ENCODE assay signal across 17 cellular contexts in genomic region chr17:81914103-81914850, GRCh38. TPM values are rescaled to one million over a fixed set of nuclear protein-coding genes. Genes with fewer than 3 reads are reported as not detected.
DNase-seq lines count a peak whose midpoint lies in the region; ATAC-seq, FAIRE-seq and TF ChIP-seq lines count a peak whose summit lies in the region.
"Had no signal": no experiment of that assay in that cellular context is flagged by ENCODE, and none has a peak within 500 bp of the region (broad histone marks: within the 10 kb centered on the region; RNA-seq: fewer than 3 reads in every experiment).

No MANE protein-coding gene starts in this region.

- H3K4me3 ChIP-seq in HepG2 (replicated peaks in 1 of 3; ENCODE audit: insufficient read depth in 1 of 3, low read depth in 2 of 3, low read length in 3 of 3) = no peak overlapping the region
- H3K4me3 ChIP-seq in right lobe of liver = no peak overlapping the region
- no peak overlapping the region for H3K4me3 ChIP-seq in prostate gland

- no peak for TF ChIP-seq RAD21 in HepG2 (CRISPR knock-in tag; IDR thresholded peaks at IDR 0.05)

- peaks cover 34% of the 10 kb centered on the region for H3K79me2 ChIP-seq in HepG2 (ENCODE audit: insufficient read depth, low read length)

- H3K27ac Mint-ChIP-seq in neural crest cell (ENCODE audit: unreplicated experiment) = no peak overlapping the region
- H3K27ac Mint-ChIP-seq in activated CD4-positive, alpha-beta memory T cell treated with anti-CD3 and anti-CD28 coated beads, Interleukin-2, amount 10 ng/mL, durations not matched to agents 7 days and 5 days = no peak overlapping the region
- H3K27ac Mint-ChIP-seq: CD8-positive, alpha-beta T cell had no signal

- no peak overlapping the region for H3K27ac ChIP-seq in HepG2 (ENCODE audit: extremely low read length, insufficient read depth, low read length)
- no peak overlapping the region for H3K27ac ChIP-seq in right lobe of liver
- no peak overlapping the region for H3K27ac ChIP-seq in prostate gland

- no peak overlapping the region for H3K9ac ChIP-seq in HepG2 (ENCODE audit: insufficient read depth, low read depth, low read length)

- POLR2A ChIA-PET in HepG2 (lab: Yijun Ruan, JAX) = interaction anchor here (1.4 kb wide), 1 partner anchor 9 kb away, joined by 3 read pairs; no protein-coding TSS in a partner anchor
- POLR2A ChIA-PET in activated CD4-positive, alpha-beta memory T cell treated with anti-CD3 and anti-CD28 coated beads, Interleukin-2, amount 10 ng/mL, durations not matched to agents 7 days and 5 days (lab: Charles Lee) = interaction anchor here (0.6 to 1.5 kb wide), 3 partner anchors 11 to 350 kb away, joined by 3 to 4 read pairs (median 4); no protein-coding TSS in a partner anchor

- intact Hi-C loops in HepG2 (cut with micrococcal nuclease; ENCODE audit: unreplicated experiment) = loop anchor here (5.0 kb wide), 1 partner anchor 42 kb away; the partner anchor contains the start of gene ARHGDIA
- intact Hi-C loops in right lobe of liver (cut with DNase I) = no loop called here
- intact Hi-C loops in prostate gland (cut with DNase I) = no loop called here
- intact Hi-C loops in sciatic nerve (cut with DNase I) = no loop called here

- H3K9me3 ChIP-seq in HepG2 (ENCODE audit: low read length) = no peaks in the 10 kb centered on the region
- no peaks in the 10 kb centered on the region for H3K9me3 ChIP-seq in right lobe of liver
- H3K9me3 ChIP-seq in prostate gland = no peaks in the 10 kb centered on the region

- CTCF ChIA-PET in HepG2 (lab: Yijun Ruan, JAX; ENCODE audit: low intra/inter-chr PET ratio, low total read pairs) = no interaction called here
- CTCF ChIA-PET in activated CD4-positive, alpha-beta memory T cell treated with anti-CD3 and anti-CD28 coated beads, Interleukin-2, amount 10 ng/mL, durations not matched to agents 7 days and 5 days (lab: Charles Lee) = no interaction called here

- no peak for DNase-seq in HepG2 (ENCODE audit: low spot score)
- no peak for DNase-seq in right lobe of liver
- DNase-seq in neural crest cell (ENCODE audit: low read depth, low spot score) = no peak
- no peak for DNase-seq in prostate gland (ENCODE audit: low spot score)
- DNase-seq in activated CD4-positive, alpha-beta memory T cell treated with anti-CD3 and anti-CD28 coated beads, Interleukin-2, amount 10 ng/mL, durations not matched to agents 7 days and 5 days = no peak
- DNase-seq in sciatic nerve (ENCODE audit: low spot score) = no peak
- DNase-seq: CD8-positive, alpha-beta T cell; COR-L47; DMS153; DMS79 treated with DMSO at 0.1 percent for 48 hours; EL; IMR-90 had no signal

- TF ChIP-seq EP300 in HepG2 (IDR thresholded peaks at IDR 0.05; ENCODE audit: low read depth in 2 of 2, low read length in 2 of 2) = no peak
- no peak for TF ChIP-seq EP300 in HepG2 (CRISPR knock-in tag; IDR thresholded peaks at IDR 0.05; ENCODE audit: borderline replicate concordance)

- TF ChIP-seq POLR2A in HepG2 (IDR thresholded peaks at IDR 0.05; ENCODE audit: insufficient read depth in 1 of 2, low read depth in 2 of 2, low read length in 2 of 2) (no peak), right lobe of liver (IDR thresholded peaks at IDR 0.05) (no peak), prostate gland (IDR thresholded peaks at IDR 0.05) (no peak)

- H4K20me1 ChIP-seq in HepG2 (ENCODE audit: insufficient read depth, low read length) = peaks cover 3% of the 10 kb centered on the region; the same call in 1 of the 2 replicates

- H3K4me1 ChIP-seq in HepG2 (ENCODE audit: insufficient read depth, low read length) (peaks cover 44% of the 10 kb centered on the region), right lobe of liver (peaks cover 0 to 39% (median 11%) of the 10 kb centered on the region in 4 donors), prostate gland (replicated peaks) (peaks cover 10% of the 10 kb centered on the region)

- no peaks in the 10 kb centered on the region for H3K9me3 Mint-ChIP-seq in neural crest cell
- no peaks in the 10 kb centered on the region for H3K9me3 Mint-ChIP-seq in activated CD4-positive, alpha-beta memory T cell treated with anti-CD3 and anti-CD28 coated beads, Interleukin-2, amount 10 ng/mL, durations not matched to agents 7 days and 5 days
- H3K9me3 Mint-ChIP-seq: CD8-positive, alpha-beta T cell had no signal

- H3K4me1 Mint-ChIP-seq in neural crest cell = peaks cover 18% of the 10 kb centered on the region
- H3K4me1 Mint-ChIP-seq in activated CD4-positive, alpha-beta memory T cell treated with anti-CD3 and anti-CD28 coated beads, Interleukin-2, amount 10 ng/mL, durations not matched to agents 7 days and 5 days = peaks cover 51% of the 10 kb centered on the region

- TF ChIP-seq CTCF in HepG2 (CRISPR knock-in tag; IDR thresholded peaks at IDR 0.05) (no peak), right lobe of liver (IDR thresholded peaks at IDR 0.05) (no peak), neural crest cell (conservative IDR thresholded peaks at IDR 0.05) (no peak), prostate gland (IDR thresholded peaks at IDR 0.05) (no peak)

- no peak overlapping the region for H3K4me2 ChIP-seq in HepG2 (ENCODE audit: low read depth, low read length)

- H3K27me3 Mint-ChIP-seq in neural crest cell (ENCODE audit: low read depth) = no peaks in the 10 kb centered on the region
- H3K27me3 Mint-ChIP-seq in activated CD4-positive, alpha-beta memory T cell treated with anti-CD3 and anti-CD28 coated beads, Interleukin-2, amount 10 ng/mL, durations not matched to agents 7 days and 5 days = no peaks in the 10 kb centered on the region

- in situ Hi-C loops in HepG2 (cut with HindIII; ENCODE audit: extremely low pct_ligation_motif_present, low pct_unique_long_range_greater_than_20kb) = no loop called here

- 97% methylated on average over 28 of the region's 36 CpGs for WGBS in HepG2 (ENCODE audit: low lambda C conversion rate)
- WGBS in right lobe of liver (ENCODE audit: insufficient coverage, low coverage, low lambda C conversion rate, missing lambda C conversion rate) = no CpG with 5 or more reads among the region's 36 CpGs
- 96% methylated on average over 33 of the region's 36 CpGs for WGBS in prostate gland

- no TSS peak for BruUV-seq in HepG2 (replicated peaks; lab: Mats Ljungman, UMichigan)

- H3K27me3 ChIP-seq in HepG2 (ENCODE audit: control insufficient read depth in 1 of 2, insufficient read depth in 2 of 2, low read length in 2 of 2) (no peaks in the 10 kb centered on the region; a peak in 1 of 5 replicates), right lobe of liver (no peaks in the 10 kb centered on the region), prostate gland (replicated peaks; ENCODE audit: insufficient read depth) (no peaks in the 10 kb centered on the region)

- peaks cover 27 to 48% of the 10 kb centered on the region in 2 experiments for H3K36me3 ChIP-seq in HepG2 (replicated peaks in 1 of 2; ENCODE audit: control insufficient read depth in 1 of 2, insufficient read depth in 2 of 2, low read length in 2 of 2)
- H3K36me3 ChIP-seq in right lobe of liver = peaks cover 0 to 35% (median 12%) of the 10 kb centered on the region in 4 donors
- peaks cover 10 to 11% of the 10 kb centered on the region in 2 donors for H3K36me3 ChIP-seq in prostate gland

- ATAC-seq in HepG2 = no peak
- no peak for ATAC-seq in right lobe of liver
- ATAC-seq in sciatic nerve = no peak
- ATAC-seq: CD8-positive, alpha-beta T cell had no signal

- no peak for FAIRE-seq in HepG2 (lab: Jason Lieb, UNC)
- FAIRE-seq: D721Med, G401.6, GM12892, H54 had no signal

- H3K4me3 Mint-ChIP-seq in neural crest cell = peak overlapping the region; percentile 31
- H3K4me3 Mint-ChIP-seq in activated CD4-positive, alpha-beta memory T cell treated with anti-CD3 and anti-CD28 coated beads, Interleukin-2, amount 10 ng/mL, durations not matched to agents 7 days and 5 days = no peak overlapping the region
- H3K4me3 Mint-ChIP-seq: CD14-positive monocyte; CD8-positive, alpha-beta T cell had no signal

- peaks cover 7% of the 10 kb centered on the region for H3K36me3 Mint-ChIP-seq in neural crest cell (ENCODE audit: low read depth)
- peaks cover 58% of the 10 kb centered on the region for H3K36me3 Mint-ChIP-seq in activated CD4-positive, alpha-beta memory T cell treated with anti-CD3 and anti-CD28 coated beads, Interleukin-2, amount 10 ng/mL, durations not matched to agents 7 days and 5 days (ENCODE audit: low read depth)

- H2AFZ ChIP-seq in HepG2 (ENCODE audit: low read length) = no peak overlapping the region

RNA-seq across cellular contexts. Expression of gene PCYT2, which starts 3.1 kb away (rescaled TPM):
- 240 and 297 TPM in 2 replicates for total RNA-seq in HepG2 (2016; rRNA removed; fragmentation: Illumina TruSeq; extraction: Trizol)
- total RNA-seq in HepG2 (2016; cell fraction: cytosol; rRNA removed; fragmentation: Illumina TruSeq; extraction: Trizol; ENCODE audit: low read depth) = 152 and 156 TPM in 2 replicates
- 223 and 298 TPM in 2 replicates for total RNA-seq in HepG2 (2016; cell fraction: insoluble cytoplasmic fraction; rRNA removed; fragmentation: Illumina TruSeq; extraction: Trizol)
- total RNA-seq in HepG2 (2016; cell fraction: membrane; rRNA removed; fragmentation: Illumina TruSeq; extraction: Trizol) = 178 and 208 TPM in 2 replicates
- 220 and 223 TPM in 2 replicates for total RNA-seq in HepG2 (2016; cell fraction: nucleus; rRNA removed; fragmentation: Illumina TruSeq; extraction: Trizol)
- 147 and 222 TPM in 2 replicates for polyA plus RNA-seq in HepG2 (2011; rRNA removed)
- polyA plus RNA-seq in HepG2 (2011; cell fraction: cytosol; rRNA removed) = 94.7 and 118 TPM in 2 replicates
- polyA plus RNA-seq in HepG2 (2011; cell fraction: nucleus; rRNA removed) = 1,015 and 1,225 TPM in 2 replicates
- 124 and 128 TPM in 2 replicates for polyA plus RNA-seq in HepG2 (2012)
- polyA plus RNA-seq in HepG2 (2016; cell fraction: cytosol; fragmentation: Illumina TruSeq; extraction: Trizol; ENCODE audit: low read depth) = 113 and 134 TPM in 2 replicates
- 235 and 242 TPM in 2 replicates for polyA plus RNA-seq in HepG2 (2016; cell fraction: insoluble cytoplasmic fraction; fragmentation: Illumina TruSeq; extraction: Trizol; ENCODE audit: low read depth)
- polyA plus RNA-seq in HepG2 (2016; cell fraction: membrane; fragmentation: Illumina TruSeq; extraction: Trizol; ENCODE audit: low read depth) = 149 and 175 TPM in 2 replicates
- 499 and 551 TPM in 2 replicates for polyA plus RNA-seq in HepG2 (2016; cell fraction: nucleus; fragmentation: Illumina TruSeq; extraction: Trizol; ENCODE audit: insufficient read depth, low read depth)
- 38.6 and 144 TPM in 2 replicates for polyA minus RNA-seq in HepG2 (2011; rRNA and poly(A)+ RNA removed; ENCODE audit: low replicate concordance)
- 47.2 and 54.9 TPM in 2 replicates for polyA minus RNA-seq in HepG2 (2011; cell fraction: cytosol; rRNA and poly(A)+ RNA removed)
- polyA minus RNA-seq in HepG2 (2011; cell fraction: nucleus; rRNA and poly(A)+ RNA removed) = 202 and 210 TPM in 2 replicates
- total RNA-seq in right lobe of liver = 100 to 1,000 TPM in 1 of 6 experiments, 10 to 100 TPM in 5; 63.5 to 103 (median 89.3) TPM
- total RNA-seq in neural crest cell = 86.2 and 92.4 TPM in 2 replicates
- 10 to 100 TPM; 51.4 to 69.2 TPM for total RNA-seq in prostate gland
- total RNA-seq in activated CD4-positive, alpha-beta memory T cell treated with anti-CD3 and anti-CD28 coated beads, Interleukin-2, amount 10 ng/mL, durations not matched to agents 7 days and 5 days = 10 to 100 TPM; 41.6 to 44.4 TPM
- 34.1 TPM for total RNA-seq in sciatic nerve

RNA-seq across cellular contexts. Expression of gene SIRT7, which starts 3.7 kb away (rescaled TPM):
- total RNA-seq in HepG2 (2016; rRNA removed; fragmentation: Illumina TruSeq; extraction: Trizol) (14.5 and 24.8 TPM in 2 replicates), right lobe of liver (10 to 100 TPM in 4 of 6 experiments, 1 to 10 TPM in 2; 7.4 to 15.0 (median 12.2) TPM), neural crest cell (25.5 and 26.2 TPM in 2 replicates), prostate gland (10 to 100 TPM; 22.4 to 39.9 TPM), sciatic nerve (17.7 TPM)
- 71.6 and 74.9 TPM in 2 replicates for total RNA-seq in HepG2 (2016; cell fraction: cytosol; rRNA removed; fragmentation: Illumina TruSeq; extraction: Trizol; ENCODE audit: low read depth)
- total RNA-seq in HepG2 (2016; cell fraction: insoluble cytoplasmic fraction; rRNA removed; fragmentation: Illumina TruSeq; extraction: Trizol) = 13.5 and 25.0 TPM in 2 replicates
- 27.9 and 28.8 TPM in 2 replicates for total RNA-seq in HepG2 (2016; cell fraction: membrane; rRNA removed; fragmentation: Illumina TruSeq; extraction: Trizol)
- total RNA-seq in HepG2 (2016; cell fraction: nucleus; rRNA removed; fragmentation: Illumina TruSeq; extraction: Trizol) = 28.8 and 33.6 TPM in 2 replicates
- polyA plus RNA-seq in HepG2 (2011; rRNA removed) = 8.3 and 10.9 TPM in 2 replicates
- polyA plus RNA-seq in HepG2 (2011; cell fraction: cytosol; rRNA removed) = 5.9 and 7.5 TPM in 2 replicates
- polyA plus RNA-seq in HepG2 (2011; cell fraction: nucleus; rRNA removed) = 73.2 and 80.4 TPM in 2 replicates
- polyA plus RNA-seq in HepG2 (2012) = 12.4 and 18.7 TPM in 2 replicates
- 8.7 and 9.0 TPM in 2 replicates for polyA plus RNA-seq in HepG2 (2016; cell fraction: cytosol; fragmentation: Illumina TruSeq; extraction: Trizol; ENCODE audit: low read depth)
- polyA plus RNA-seq in HepG2 (2016; cell fraction: insoluble cytoplasmic fraction; fragmentation: Illumina TruSeq; extraction: Trizol; ENCODE audit: low read depth) = 13.6 and 15.2 TPM in 2 replicates
- polyA plus RNA-seq in HepG2 (2016; cell fraction: membrane; fragmentation: Illumina TruSeq; extraction: Trizol; ENCODE audit: low read depth) = 12.2 and 12.4 TPM in 2 replicates
- 87.1 and 90.3 TPM in 2 replicates for polyA plus RNA-seq in HepG2 (2016; cell fraction: nucleus; fragmentation: Illumina TruSeq; extraction: Trizol; ENCODE audit: insufficient read depth, low read depth)
- 38.8 and 69.4 TPM in 2 replicates for polyA minus RNA-seq in HepG2 (2011; rRNA and poly(A)+ RNA removed; ENCODE audit: low replicate concordance)
- 8.9 and 16.0 TPM in 2 replicates for polyA minus RNA-seq in HepG2 (2011; cell fraction: cytosol; rRNA and poly(A)+ RNA removed)
- polyA minus RNA-seq in HepG2 (2011; cell fraction: nucleus; rRNA and poly(A)+ RNA removed) = 22.5 and 26.8 TPM in 2 replicates
- total RNA-seq in activated CD4-positive, alpha-beta memory T cell treated with anti-CD3 and anti-CD28 coated beads, Interleukin-2, amount 10 ng/mL, durations not matched to agents 7 days and 5 days = 10 to 100 TPM; 55.8 to 58.4 TPM

RNA-seq across cellular contexts. Expression of gene NPB, which starts 12.2 kb away (rescaled TPM):
- total RNA-seq in HepG2 (2016; rRNA removed; fragmentation: Illumina TruSeq; extraction: Trizol) (0.56 and 0.93 TPM in 2 replicates), right lobe of liver (1 to 10 TPM in 2 of 6 experiments, under 1 TPM in 2, not detected in 2; 0.12 to 1.5 (median 0.87) TPM), neural crest cell (0.93 and 1.1 TPM in 2 replicates), prostate gland (10 to 100 TPM in 1 of 2 donors, 1 to 10 TPM in 1; 9.8 to 10.9 TPM), sciatic nerve (0.80 TPM)
- total RNA-seq in HepG2 (2016; cell fraction: cytosol; rRNA removed; fragmentation: Illumina TruSeq; extraction: Trizol; ENCODE audit: low read depth) = 0.97 and 1.1 TPM in 2 replicates
- 0.34 and 0.69 TPM in 2 replicates for total RNA-seq in HepG2 (2016; cell fraction: insoluble cytoplasmic fraction; rRNA removed; fragmentation: Illumina TruSeq; extraction: Trizol)
- total RNA-seq in HepG2 (2016; cell fraction: membrane; rRNA removed; fragmentation: Illumina TruSeq; extraction: Trizol) = 0.59 and 0.69 TPM in 2 replicates
- total RNA-seq in HepG2 (2016; cell fraction: nucleus; rRNA removed; fragmentation: Illumina TruSeq; extraction: Trizol) = 0.31 and 0.44 TPM in 2 replicates
- 0.11 and 0.22 TPM in 2 replicates for polyA plus RNA-seq in HepG2 (2011; rRNA removed)
- 0.59 and 0.70 TPM in 2 replicates for polyA plus RNA-seq in HepG2 (2011; cell fraction: cytosol; rRNA removed)
- 0.52 and 0.66 TPM in 2 replicates for polyA plus RNA-seq in HepG2 (2011; cell fraction: nucleus; rRNA removed)
- polyA plus RNA-seq in HepG2 (2012) = 1.6 TPM in 1 of 2 replicates, not detected in the other
- 1.2 and 1.7 TPM in 2 replicates for polyA plus RNA-seq in HepG2 (2016; cell fraction: cytosol; fragmentation: Illumina TruSeq; extraction: Trizol; ENCODE audit: low read depth)
- 0.17 and 0.43 TPM in 2 replicates for polyA plus RNA-seq in HepG2 (2016; cell fraction: insoluble cytoplasmic fraction; fragmentation: Illumina TruSeq; extraction: Trizol; ENCODE audit: low read depth)
- polyA plus RNA-seq in HepG2 (2016; cell fraction: membrane; fragmentation: Illumina TruSeq; extraction: Trizol; ENCODE audit: low read depth) = 0.80 and 0.88 TPM in 2 replicates
- 1.3 TPM in 1 of 2 replicates, not detected in the other for polyA plus RNA-seq in HepG2 (2016; cell fraction: nucleus; fragmentation: Illumina TruSeq; extraction: Trizol; ENCODE audit: insufficient read depth, low read depth)
- polyA minus RNA-seq in HepG2 (2011; rRNA and poly(A)+ RNA removed; ENCODE audit: low replicate concordance) = 0.80 and 1.6 TPM in 2 replicates
- polyA minus RNA-seq in HepG2 (2011; cell fraction: cytosol; rRNA and poly(A)+ RNA removed) = 0.53 TPM in 1 of 2 replicates, not detected in the other
- polyA minus RNA-seq in HepG2 (2011; cell fraction: nucleus; rRNA and poly(A)+ RNA removed) = 0.26 and 0.75 TPM in 2 replicates
- under 1 TPM in 1 of 2 experiments, not detected in 1; 0.38 TPM for total RNA-seq in activated CD4-positive, alpha-beta memory T cell treated with anti-CD3 and anti-CD28 coated beads, Interleukin-2, amount 10 ng/mL, durations not matched to agents 7 days and 5 days
- total RNA-seq: IMR-90 had no signal

RNA-seq across cellular contexts. Expression of gene MAFG, which starts 13.3 kb away (rescaled TPM):
- 12.4 and 14.5 TPM in 2 replicates for total RNA-seq in HepG2 (2016; rRNA removed; fragmentation: Illumina TruSeq; extraction: Trizol)
- total RNA-seq in HepG2 (2016; cell fraction: cytosol; rRNA removed; fragmentation: Illumina TruSeq; extraction: Trizol; ENCODE audit: low read depth) = 2.1 and 2.3 TPM in 2 replicates
- 9.8 and 14.7 TPM in 2 replicates for total RNA-seq in HepG2 (2016; cell fraction: insoluble cytoplasmic fraction; rRNA removed; fragmentation: Illumina TruSeq; extraction: Trizol)
- 7.6 TPM in 2 replicates for total RNA-seq in HepG2 (2016; cell fraction: membrane; rRNA removed; fragmentation: Illumina TruSeq; extraction: Trizol)
- total RNA-seq in HepG2 (2016; cell fraction: nucleus; rRNA removed; fragmentation: Illumina TruSeq; extraction: Trizol) = 15.5 and 16.7 TPM in 2 replicates
- polyA plus RNA-seq in HepG2 (2011; rRNA removed) = 20.0 TPM in 2 replicates
- polyA plus RNA-seq in HepG2 (2011; cell fraction: cytosol; rRNA removed) = 17.1 and 19.4 TPM in 2 replicates
- polyA plus RNA-seq in HepG2 (2011; cell fraction: nucleus; rRNA removed) = 98.2 and 128 TPM in 2 replicates
- 16.1 and 26.5 TPM in 2 replicates for polyA plus RNA-seq in HepG2 (2012)
- polyA plus RNA-seq in HepG2 (2016; cell fraction: cytosol; fragmentation: Illumina TruSeq; extraction: Trizol; ENCODE audit: low read depth) = 1.4 and 1.6 TPM in 2 replicates
- polyA plus RNA-seq in HepG2 (2016; cell fraction: insoluble cytoplasmic fraction; fragmentation: Illumina TruSeq; extraction: Trizol; ENCODE audit: low read depth) = 9.2 and 10.7 TPM in 2 replicates
- polyA plus RNA-seq in HepG2 (2016; cell fraction: membrane; fragmentation: Illumina TruSeq; extraction: Trizol; ENCODE audit: low read depth) = 4.3 and 4.6 TPM in 2 replicates
- polyA plus RNA-seq in HepG2 (2016; cell fraction: nucleus; fragmentation: Illumina TruSeq; extraction: Trizol; ENCODE audit: insufficient read depth, low read depth) = 38.9 and 41.8 TPM in 2 replicates
- polyA minus RNA-seq in HepG2 (2011; rRNA and poly(A)+ RNA removed; ENCODE audit: low replicate concordance) = 16.8 and 26.4 TPM in 2 replicates
- polyA minus RNA-seq in HepG2 (2011; cell fraction: cytosol; rRNA and poly(A)+ RNA removed) = 8.0 and 9.5 TPM in 2 replicates
- polyA minus RNA-seq in HepG2 (2011; cell fraction: nucleus; rRNA and poly(A)+ RNA removed) = 11.9 and 15.8 TPM in 2 replicates
- 10 to 100 TPM in 2 of 6 experiments, 1 to 10 TPM in 4; 7.4 to 12.9 (median 9.2) TPM for total RNA-seq in right lobe of liver
- total RNA-seq in neural crest cell = 24.1 and 24.2 TPM in 2 replicates
- total RNA-seq in prostate gland = 10 to 100 TPM; 11.3 to 27.7 TPM
- total RNA-seq in activated CD4-positive, alpha-beta memory T cell treated with anti-CD3 and anti-CD28 coated beads, Interleukin-2, amount 10 ng/mL, durations not matched to agents 7 days and 5 days = 10 to 100 TPM; 35.2 to 36.5 TPM
- total RNA-seq in sciatic nerve = 27.8 TPM

RNA-seq across cellular contexts. Expression of gene ANAPC11, which starts 22.8 kb away (rescaled TPM):
- total RNA-seq in HepG2 (2016; rRNA removed; fragmentation: Illumina TruSeq; extraction: Trizol) = 114 and 127 TPM in 2 replicates
- 131 and 197 TPM in 2 replicates for total RNA-seq in HepG2 (2016; cell fraction: cytosol; rRNA removed; fragmentation: Illumina TruSeq; extraction: Trizol; ENCODE audit: low read depth)
- 108 and 128 TPM in 2 replicates for total RNA-seq in HepG2 (2016; cell fraction: insoluble cytoplasmic fraction; rRNA removed; fragmentation: Illumina TruSeq; extraction: Trizol)
- total RNA-seq in HepG2 (2016; cell fraction: membrane; rRNA removed; fragmentation: Illumina TruSeq; extraction: Trizol) = 131 and 179 TPM in 2 replicates
- total RNA-seq in HepG2 (2016; cell fraction: nucleus; rRNA removed; fragmentation: Illumina TruSeq; extraction: Trizol) = 50.9 and 64.4 TPM in 2 replicates
- polyA plus RNA-seq in HepG2 (2011; rRNA removed) = 235 and 250 TPM in 2 replicates
- 444 and 596 TPM in 2 replicates for polyA plus RNA-seq in HepG2 (2011; cell fraction: cytosol; rRNA removed)
- polyA plus RNA-seq in HepG2 (2011; cell fraction: nucleus; rRNA removed) = 192 and 202 TPM in 2 replicates
- 95.6 and 161 TPM in 2 replicates for polyA plus RNA-seq in HepG2 (2012)
- 209 and 306 TPM in 2 replicates for polyA plus RNA-seq in HepG2 (2016; cell fraction: cytosol; fragmentation: Illumina TruSeq; extraction: Trizol; ENCODE audit: low read depth)
- 119 and 120 TPM in 2 replicates for polyA plus RNA-seq in HepG2 (2016; cell fraction: insoluble cytoplasmic fraction; fragmentation: Illumina TruSeq; extraction: Trizol; ENCODE audit: low read depth)
- 162 and 209 TPM in 2 replicates for polyA plus RNA-seq in HepG2 (2016; cell fraction: membrane; fragmentation: Illumina TruSeq; extraction: Trizol; ENCODE audit: low read depth)
- polyA plus RNA-seq in HepG2 (2016; cell fraction: nucleus; fragmentation: Illumina TruSeq; extraction: Trizol; ENCODE audit: insufficient read depth, low read depth) = 107 and 109 TPM in 2 replicates
- 68.6 and 147 TPM in 2 replicates for polyA minus RNA-seq in HepG2 (2011; rRNA and poly(A)+ RNA removed; ENCODE audit: low replicate concordance)
- polyA minus RNA-seq in HepG2 (2011; cell fraction: cytosol; rRNA and poly(A)+ RNA removed) = 32.2 and 42.7 TPM in 2 replicates
- 23.0 and 25.9 TPM in 2 replicates for polyA minus RNA-seq in HepG2 (2011; cell fraction: nucleus; rRNA and poly(A)+ RNA removed)
- total RNA-seq in right lobe of liver = 100 to 1,000 TPM in 1 of 6 experiments, 10 to 100 TPM in 5; 54.3 to 101 (median 73.3) TPM
- 199 and 200 TPM in 2 replicates for total RNA-seq in neural crest cell
- 100 to 1,000 TPM; 128 to 278 TPM for total RNA-seq in prostate gland
- 10 to 100 TPM; 95.9 to 98.4 TPM for total RNA-seq in activated CD4-positive, alpha-beta memory T cell treated with anti-CD3 and anti-CD28 coated beads, Interleukin-2, amount 10 ng/mL, durations not matched to agents 7 days and 5 days
- total RNA-seq in sciatic nerve = 58.2 TPM
